Comparison of ENCODE assay signal across 9 cellular contexts in genomic region chr12:52691076-52691764, GRCh38. TPM values are rescaled to one million over a fixed set of nuclear protein-coding genes. Genes with fewer than 3 reads are reported as not detected.
DNase-seq lines count a peak whose midpoint lies in the region; ATAC-seq and TF ChIP-seq lines count a peak whose summit lies in the region.
"Had no signal": no experiment of that assay in that cellular context is flagged by ENCODE, and none has a peak within 500 bp of the region (broad histone marks: within the 10 kb centered on the region; RNA-seq: fewer than 3 reads in every experiment).

No MANE protein-coding gene starts in this region.

- POLR2A ChIA-PET in T-cell (lab: Charles Lee), result no interaction called here

- intact Hi-C loops in mucosa of descending colon (cut with DNase I, micrococcal nuclease), result no loop called here

- H3K27ac Mint-ChIP-seq in T-cell, result peak overlapping the region; percentile 89 to 90
- H3K27ac Mint-ChIP-seq in stimulated activated naive B cell treated with anti-CD40 and anti-IgM and Interleukin-4, amounts not matched to agents 10 μg/mL and 1 μg/mL and 100 μg/mL, for 72 hours, result peak overlapping the region; percentile 15

- no peaks in the 10 kb centered on the region for H3K9me3 ChIP-seq in mucosa of descending colon

- no peak overlapping the region for H3K4me3 ChIP-seq in mucosa of descending colon

- ATAC-seq in T-cell (replicated peaks in 1 of 4), result peak; percentile 86 to 91 (median 90)
- peak; percentile 32 for ATAC-seq in mucosa of descending colon
- peak; percentile 46 to 47 for ATAC-seq in stimulated activated naive B cell treated with anti-CD40 and anti-IgM and Interleukin-4, amounts not matched to agents 10 μg/mL and 1 μg/mL and 100 μg/mL, for 72 hours (replicated peaks)
- no peak for ATAC-seq in HG03571 (IDR thresholded peaks at IDR 0.05; ENCODE audit: unreplicated experiment)

- H3K27me3 Mint-ChIP-seq in T-cell, result peaks cover 0 to 14% of the 10 kb centered on the region in 2 donors
- H3K27me3 Mint-ChIP-seq in stimulated activated naive B cell treated with anti-CD40 and anti-IgM and Interleukin-4, amounts not matched to agents 10 μg/mL and 1 μg/mL and 100 μg/mL, for 72 hours, result peaks cover 49 to 76% of the 10 kb centered on the region in 2 donors

- CTCF ChIA-PET in T-cell (lab: Charles Lee), result interaction anchor here in 1 of 2 donors (1.0 to 1.3 kb wide), 2 partner anchors 10 to 105 kb away, joined by 5 to 6 read pairs; no protein-coding TSS in a partner anchor

- H3K36me3 Mint-ChIP-seq in T-cell, result no peaks in the 10 kb centered on the region
- H3K36me3 Mint-ChIP-seq in stimulated activated naive B cell treated with anti-CD40 and anti-IgM and Interleukin-4, amounts not matched to agents 10 μg/mL and 1 μg/mL and 100 μg/mL, for 72 hours, result no peaks in the 10 kb centered on the region

- no peaks in the 10 kb centered on the region for H3K36me3 ChIP-seq in mucosa of descending colon (ENCODE audit: low read depth)

- DNase-seq in DMS153 treated with DMSO at 0.1 percent for 48 hours (lab: John Stamatoyannopoulos, UW; ENCODE audit: unreplicated experiment) (peak; percentile 20), T-cell (peak; percentile 19 to 72 (median 54)), astrocyte of the hippocampus (ENCODE audit: low read depth, low spot score) (peak; percentile 9), mucosa of descending colon (peak in 1 of 3 donors; percentile 15), NCI-H1048 (lab: John Stamatoyannopoulos, UW) (no peak), SKM-1 treated with dmso at 0.1 percent for 144 hours (lab: John Stamatoyannopoulos, UW; ENCODE audit: unreplicated experiment) (no peak)
- DNase-seq in stimulated activated naive B cell treated with anti-CD40 and anti-IgM and Interleukin-4, amounts not matched to agents 10 μg/mL and 1 μg/mL and 100 μg/mL, for 72 hours, result no peak

- H3K4me1 ChIP-seq in mucosa of descending colon (ENCODE audit: low read depth), result no peaks in the 10 kb centered on the region

- peaks cover 45 to 53% (median 47%) of the 10 kb centered on the region in 3 donors for H3K4me1 Mint-ChIP-seq in T-cell
- peaks cover 13% of the 10 kb centered on the region in 2 donors for H3K4me1 Mint-ChIP-seq in stimulated activated naive B cell treated with anti-CD40 and anti-IgM and Interleukin-4, amounts not matched to agents 10 μg/mL and 1 μg/mL and 100 μg/mL, for 72 hours

- H3K9me3 Mint-ChIP-seq in T-cell, result no peaks in the 10 kb centered on the region
- no peaks in the 10 kb centered on the region for H3K9me3 Mint-ChIP-seq in stimulated activated naive B cell treated with anti-CD40 and anti-IgM and Interleukin-4, amounts not matched to agents 10 μg/mL and 1 μg/mL and 100 μg/mL, for 72 hours

- no peak for TF ChIP-seq CTCF in mucosa of descending colon (IDR thresholded peaks at IDR 0.05)

- peak overlapping the region; percentile 86 to 89 (median 89) for H3K4me3 Mint-ChIP-seq in T-cell
- peak overlapping the region; percentile 76 to 77 for H3K4me3 Mint-ChIP-seq in stimulated activated naive B cell treated with anti-CD40 and anti-IgM and Interleukin-4, amounts not matched to agents 10 μg/mL and 1 μg/mL and 100 μg/mL, for 72 hours

RNA-seq across cellular contexts. Expression of gene KRT1, which starts 11.0 kb away (rescaled TPM):
- total RNA-seq in T-cell (10 to 100 TPM in 2 of 5 donors, 1 to 10 TPM in 2, under 1 TPM in 1; 0.19 to 57.7 (median 10.0) TPM), mucosa of descending colon (under 1 TPM; 0.35 to 0.89 (median 0.38) TPM)
- total RNA-seq: bronchial epithelial cell had no signal

RNA-seq across cellular contexts. Expression of gene KRT77, which starts 12.1 kb away (rescaled TPM):
- total RNA-seq in T-cell (not detected), mucosa of descending colon (not detected)
- total RNA-seq: bronchial epithelial cell had no signal

RNA-seq across cellular contexts. Expression of gene KRT2, which starts 39.2 kb away (rescaled TPM):
- total RNA-seq in T-cell (1 to 10 TPM in 2 of 5 donors, under 1 TPM in 3; 0.13 to 2.6 (median 0.82) TPM), mucosa of descending colon (under 1 TPM in 1 of 3 donors, not detected in 2; 0.12 TPM)
- total RNA-seq: bronchial epithelial cell had no signal

Comparison
In these comparisons a context has a peak if more than half of its experiments do, and no peak if none do; other contexts are left out.
1. DNase-seq: peak in DMS153 treated with DMSO at 0.1 percent for 48 hours (single experiment), T-cell (34 of 34) and astrocyte of the hippocampus (single experiment); none in stimulated activated naive B cell treated with anti-CD40 and anti-IgM and Interleukin-4, amounts not matched to agents 10 μg/mL and 1 μg/mL and 100 μg/mL, for 72 hours (single experiment), NCI-H1048 (single experiment) and SKM-1 treated with dmso at 0.1 percent for 144 hours (single experiment).